ENCODE assay signal across 10 cellular contexts in the genomic region with DNA sequence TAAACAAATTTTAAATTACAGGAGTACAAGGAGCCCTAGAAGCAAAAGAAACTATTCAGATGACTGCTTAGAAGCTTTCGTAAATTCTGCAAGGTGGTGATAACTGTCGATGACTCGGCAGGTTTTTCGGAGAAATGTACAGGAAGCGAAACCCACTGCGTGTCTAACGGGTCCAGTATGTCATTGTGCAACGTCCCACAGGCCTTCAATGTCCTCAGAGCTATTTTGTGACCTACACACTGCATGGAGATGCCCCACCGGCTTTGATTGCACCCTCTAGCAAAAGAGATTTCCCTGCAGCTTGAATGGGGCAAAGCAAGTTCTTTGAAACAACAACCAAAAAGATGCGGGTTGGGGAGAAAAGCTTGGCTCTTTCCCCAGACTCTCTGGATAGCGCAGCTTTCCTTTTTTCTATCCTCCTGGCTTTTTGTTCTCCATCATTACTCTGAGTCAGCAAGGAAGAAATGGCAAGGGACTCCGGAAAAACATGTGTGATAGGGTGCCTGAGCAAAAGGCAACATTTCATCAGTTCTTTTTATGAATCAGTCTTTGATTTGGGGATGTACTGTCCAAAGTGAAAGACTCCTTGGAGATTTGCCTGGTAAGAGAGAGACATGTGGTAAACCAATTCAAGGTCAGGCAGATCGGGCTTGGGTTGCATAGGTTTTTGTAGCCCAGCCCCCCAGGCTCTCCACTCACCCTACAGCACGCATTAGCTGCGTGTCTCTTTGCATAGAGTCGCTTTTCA.
A peak's percentile ranks its signal among the peaks of the same experiment; 100 is the strongest.
DNase-seq lines count a peak whose midpoint lies in the region; ATAC-seq and TF ChIP-seq lines count a peak whose summit lies in the region.
"Had no signal": no experiment of that assay in that cellular context is flagged by ENCODE, and none has a peak within 500 bp of the region (broad histone marks: within the 10 kb centered on the region; RNA-seq: fewer than 3 reads in every experiment).

No MANE protein-coding gene starts in this region.

- H3K36me3 Mint-ChIP-seq in H9 (ENCODE audit: insufficient read depth in 1 of 3, low read depth in 3 of 3), result peaks cover 0 to 3% (median 0%) of the 10 kb centered on the region in 3 experiments; a peak in 3 of 7 replicates
- H3K36me3 Mint-ChIP-seq in memory B cell, result peaks cover 3% of the 10 kb centered on the region

- peaks cover 0 to 53% of the 10 kb centered on the region in 2 experiments; a peak in 3 of 5 replicates for H3K9me3 Mint-ChIP-seq in H9
- H3K9me3 Mint-ChIP-seq in memory B cell, result peaks cover 2% of the 10 kb centered on the region

- H3K27ac Mint-ChIP-seq in H9 (no peak overlapping the region), memory B cell (peak overlapping the region; percentile 89)

- H3K79me1 ChIP-seq in H9 (ENCODE audit: insufficient read depth, low read depth, low read length, poor library complexity, severe bottlenecking), result no peaks in the 10 kb centered on the region

- no peak overlapping the region for H2AK5ac ChIP-seq in H9 (ENCODE audit: insufficient read length, low read length)

- H3K23ac ChIP-seq in H9 (ENCODE audit: insufficient read length, low read depth, low read length), result no peak overlapping the region

- H4K20me1 ChIP-seq in H9 (ENCODE audit: control insufficient read depth, insufficient read depth, insufficient read length) (no peaks in the 10 kb centered on the region), MM.1S (ENCODE audit: insufficient read depth, low read length) (no peaks in the 10 kb centered on the region)

- H3K27ac ChIP-seq in H9 (ENCODE audit: insufficient read length, low read depth, low read length) (no peak overlapping the region), MM.1S (ENCODE audit: low read length) (peak overlapping the region; percentile 99)
- H3K27ac ChIP-seq: 22Rv1 had no signal

- H3K27me3 Mint-ChIP-seq in H9 (ENCODE audit: low read depth) (peaks cover 5% of the 10 kb centered on the region), memory B cell (peaks cover 1% of the 10 kb centered on the region)

- H3K4me3 Mint-ChIP-seq in H9, result no peak overlapping the region
- peak overlapping the region; percentile 81 for H3K4me3 Mint-ChIP-seq in memory B cell

- no peak overlapping the region for H2BK5ac ChIP-seq in H9 (ENCODE audit: insufficient read length, low read length)

- no peaks in the 10 kb centered on the region; the same call in 1 of the 2 replicates for H3K4me1 ChIP-seq in H9 (ENCODE audit: insufficient read depth, low read length)
- peaks cover 9% of the 10 kb centered on the region for H3K4me1 ChIP-seq in MM.1S (ENCODE audit: low read length)

- H2BK15ac ChIP-seq in H9 (ENCODE audit: low read depth, low read length), result no peak overlapping the region

- no peaks in the 10 kb centered on the region for H3K9me2 ChIP-seq in MM.1S (replicated peaks; ENCODE audit: insufficient read depth, low read length)

- H3K9me3 ChIP-seq in H9 (ENCODE audit: control insufficient read depth, low read depth, low read length), result no peaks in the 10 kb centered on the region
- no peaks in the 10 kb centered on the region for H3K9me3 ChIP-seq in MM.1S (replicated peaks; ENCODE audit: insufficient read depth, low read length)

- WGBS in H9 (ENCODE audit: extremely low coverage, insufficient read length, low lambda C conversion rate), result no CpG with 5 or more reads among the region's 16 CpGs

- H3K18ac ChIP-seq in H9 (ENCODE audit: insufficient read length, low read depth, low read length), result peak overlapping the region; percentile 13

- H3K23me2 ChIP-seq in H9 (ENCODE audit: insufficient read length, low read depth, low read length, poor library complexity, severe bottlenecking), result no peaks in the 10 kb centered on the region

- no peak overlapping the region for H3K9ac ChIP-seq in H9 (ENCODE audit: extremely low read depth, insufficient read length, low read length)
- H3K9ac ChIP-seq in MM.1S (ENCODE audit: low read length), result peak overlapping the region; percentile 81

- H3K27me3 ChIP-seq in H9 (ENCODE audit: insufficient read depth, low read length), result no peaks in the 10 kb centered on the region
- H3K27me3 ChIP-seq in MM.1S (replicated peaks; ENCODE audit: insufficient read depth, low read length), result no peaks in the 10 kb centered on the region

- no peak overlapping the region for H3K14ac ChIP-seq in H9 (ENCODE audit: insufficient read depth, low read length)

- peaks cover 15% of the 10 kb centered on the region for H3F3A ChIP-seq in MM.1S (ENCODE audit: insufficient read depth, low read length)

- ATAC-seq in memory B cell (ENCODE audit: low read depth), result peak; percentile 54

- no peak overlapping the region for H2BK12ac ChIP-seq in H9 (ENCODE audit: insufficient read length, low read depth, low read length)

- H4K8ac ChIP-seq in H9 (replicated peaks; ENCODE audit: insufficient read length, low read depth, low read length), result no peak overlapping the region

- no peak overlapping the region for H2BK20ac ChIP-seq in H9 (ENCODE audit: low read depth, low read length, poor library complexity, severe bottlenecking)

- H3K4me1 Mint-ChIP-seq in H9 (peaks cover 20% of the 10 kb centered on the region in 2 experiments), memory B cell (peaks cover 16% of the 10 kb centered on the region)

- H2AFZ ChIP-seq in H9 (ENCODE audit: low read length), result no peak overlapping the region
- H2AFZ ChIP-seq in MM.1S (ENCODE audit: low read length), result peak overlapping the region; percentile 58

- H3K4me2 ChIP-seq in H9 (ENCODE audit: insufficient read depth, insufficient read length, low read length) (no peak overlapping the region), MM.1S (ENCODE audit: low read depth, low read length) (peak overlapping the region; percentile 96)

- H3T11ph ChIP-seq in H9 (ENCODE audit: low read length), result no peak overlapping the region

- no peak overlapping the region for H2BK120ac ChIP-seq in H9 (ENCODE audit: low read depth, low read length, poor library complexity, severe bottlenecking)

- H3K36me3 ChIP-seq in MM.1S (replicated peaks; ENCODE audit: insufficient read depth, low read length), result no peaks in the 10 kb centered on the region

- H3K79me2 ChIP-seq in H9 (ENCODE audit: insufficient read depth, low read length) (no peaks in the 10 kb centered on the region), MM.1S (ENCODE audit: low read length) (no peaks in the 10 kb centered on the region)

- peak overlapping the region; percentile 54 for H3K4me3 ChIP-seq in MM.1S (ENCODE audit: low read length)
- H3K4me3 ChIP-seq: skin epidermis had no signal

- H3K4ac ChIP-seq in H9 (ENCODE audit: low read depth, low read length), result no peak overlapping the region

- TF ChIP-seq CTCF in H9 (conservative IDR thresholded peaks at IDR 0.05), result no peak
- no peak for TF ChIP-seq CTCF in MM.1S (IDR thresholded peaks at IDR 0.05; ENCODE audit: low read length)

- no peak overlapping the region for H4K91ac ChIP-seq in H9 (ENCODE audit: insufficient read length, low read depth, low read length)

- no peak overlapping the region for H4K5ac ChIP-seq in H9 (ENCODE audit: insufficient read length, low read depth, low read length)

- DNase-seq in NK-92 treated with Interleukin-12 subunit alpha and Interleukin-12 subunit beta, amount 100 ng/mL, for 24 hours (lab: John Stamatoyannopoulos, UW), result peak; percentile 63
- DNase-seq in NK-92 (lab: John Stamatoyannopoulos, UW; ENCODE audit: unreplicated experiment) (no peak), H9 (no peak), MM.1S (peak; percentile 80), memory B cell (ENCODE audit: low spot score in 2 of 2) (no peak), NCI-H524 treated with DMSO at 0.1 percent for 48 hours (lab: John Stamatoyannopoulos, UW) (no peak), NCI-H226 (no peak)
- DNase-seq in activated T-helper 9 cell treated with anti-CD3 and anti-CD28 coated beads, Interleukin-2, amount 50 U/mL, for 16 hours (ENCODE audit: low read depth), result peak; percentile 19

- H3K56ac ChIP-seq in H9 (ENCODE audit: insufficient read length, low read depth, low read length), result no peak overlapping the region

Comparison
In these comparisons a context has a peak if more than half of its experiments do, and no peak if none do; other contexts are left out.
1. DNase-seq: peak in NK-92 treated with Interleukin-12 subunit alpha and Interleukin-12 subunit beta, amount 100 ng/mL, for 24 hours (single experiment), MM.1S (single experiment) and activated T-helper 9 cell treated with anti-CD3 and anti-CD28 coated beads, Interleukin-2, amount 50 U/mL, for 16 hours (single experiment); none in NK-92 (single experiment), H9 (single experiment), memory B cell (0 of 2), NCI-H524 treated with DMSO at 0.1 percent for 48 hours (single experiment) and NCI-H226 (single experiment).